21 cellular contexts compared by ENCODE assay signal in genomic region chr3:117618462-117618861, GRCh38.
"Had no signal": no experiment of that assay in that cellular context is flagged by ENCODE, and none has a peak within 500 bp of the region (broad histone marks: within the 10 kb centered on the region; RNA-seq: fewer than 3 reads in every experiment).

No MANE protein-coding gene starts in this region.

- H3K9me3 ChIP-seq: SK-N-SH had no signal

- H3K36me3 ChIP-seq: MG63 had no signal

- H3K9me2 ChIP-seq: SK-N-SH had no signal

- H3K9ac ChIP-seq: SK-N-SH had no signal

- H3K4me2 ChIP-seq: SK-N-SH had no signal

- H3K27me3 ChIP-seq: MG63 had no signal

- H3K4me3 ChIP-seq: MG63 had no signal

- DNase-seq: IMR-90, Karpas-422, KG1, MG63, NCI-H1092, NCI-H1417, NCI-H1436 treated with DMSO at 0.1 percent for 48 hours, NCI-H1694, NCI-H187 treated with DMSO at 0.1 percent for 48 hours, NCI-H2029 treated with DMSO at 0.1 percent for 48 hours, NCI-H2171 treated with DMSO at 0.1 percent for 48 hours, NCI-H2227 treated with DMSO at 0.1 percent for 48 hours, NCI-H510A, NCI-H524 treated with DMSO at 0.1 percent for 48 hours, NCI-H69, NCI-H774, SHP77, SK-N-SH, SW 1271, T-cell had no signal

- H3K27ac ChIP-seq: RWPE1 had no signal
